In the genomic region with DNA sequence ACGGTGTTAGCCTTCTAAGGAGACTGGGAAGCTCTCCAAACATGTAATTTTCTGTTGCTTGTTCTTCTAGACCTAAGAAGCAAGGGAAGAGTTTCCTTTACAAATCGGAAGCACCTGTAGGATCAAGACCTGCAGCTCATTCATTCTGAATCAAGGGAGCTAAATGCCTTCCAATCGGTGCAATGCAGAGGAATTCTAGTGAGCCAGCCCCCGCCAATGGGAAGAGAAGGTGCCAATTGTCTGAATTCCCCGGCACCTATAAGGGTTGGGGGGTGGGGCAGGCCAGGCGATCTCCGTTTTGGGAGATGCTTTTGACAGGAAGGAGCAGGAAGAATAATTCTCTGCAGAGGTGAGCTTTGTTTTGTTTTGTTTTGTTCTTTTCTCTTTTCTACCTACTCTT, we compare ENCODE assay signal across 9 cellular contexts. TPM values are rescaled to one million over a fixed set of nuclear protein-coding genes. Genes with fewer than 3 reads are reported as not detected.
"Had no signal": no experiment of that assay in that cellular context is flagged by ENCODE, and none has a peak within 500 bp of the region (broad histone marks: within the 10 kb centered on the region; RNA-seq: fewer than 3 reads in every experiment).

No MANE protein-coding gene starts in this region.

- H3K9me3 ChIP-seq: HAP-1 had no signal

- H3K27ac ChIP-seq: HL-60 had no signal

- H3K36me3 ChIP-seq: HAP-1 had no signal

- H3K4me1 Mint-ChIP-seq: GM23338 had no signal

- H3K4me3 ChIP-seq: GM23338, HAP-1 had no signal

- H3K36me3 Mint-ChIP-seq: IgD-negative memory B cell had no signal

- H3K4me3 Mint-ChIP-seq: GM23338, HFFc6, IgD-negative memory B cell had no signal

- H3K27ac Mint-ChIP-seq: GM23338, HFFc6, IgD-negative memory B cell had no signal

- H3K4me1 ChIP-seq: HAP-1 had no signal

- DNase-seq: HFFc6, KBM-7 had no signal

RNA-seq across cellular contexts. Expression of a gene that starts 7.1 kb away (rescaled TPM):
- total RNA-seq: GM23338, H1, HepG2, HFFc6, HT1080 had no signal

RNA-seq across cellular contexts. Expression of a gene that starts 8.4 kb away (rescaled TPM):
- total RNA-seq: GM23338, H1, HepG2, HFFc6, HT1080 had no signal

RNA-seq across cellular contexts. Expression of a gene that starts 47.4 kb away (rescaled TPM):
- total RNA-seq: GM23338, H1, HepG2, HFFc6, HT1080 had no signal
